In the genomic region with DNA sequence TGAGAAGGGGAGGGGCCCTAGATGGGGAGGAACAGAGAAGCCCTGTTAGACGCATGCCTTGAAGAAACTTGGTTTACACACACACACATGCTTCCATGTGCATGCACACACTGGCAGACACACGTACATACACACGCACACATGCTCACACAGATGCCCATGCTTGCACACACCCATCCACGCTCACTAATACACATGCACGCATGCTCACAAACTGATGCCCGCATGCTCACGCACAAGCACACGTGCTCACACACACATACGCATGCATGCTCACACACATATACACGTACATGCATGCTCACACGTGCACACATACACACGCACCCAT, we compare ENCODE assay signal across 2 cellular contexts.
TF ChIP-seq lines count a peak whose summit lies in the region.

No MANE protein-coding gene starts in this region.

TF ChIP-seq in IMR-90, 13 proteins besides CTCF, POLR2A, EP300 and RAD21:
- no peak for TF ChIP-seq MXI1 (IDR thresholded peaks at IDR 0.05; ENCODE audit: borderline replicate concordance, low read depth, low read length)
- TF ChIP-seq CHD1 (IDR thresholded peaks at IDR 0.05; ENCODE audit: low read depth, low read length): no peak
- TF ChIP-seq FOS (IDR thresholded peaks at IDR 0.05; ENCODE audit: low read depth, low read length): no peak
- TF ChIP-seq CEBPB (IDR thresholded peaks at IDR 0.05; ENCODE audit: low read depth, low read length): no peak
- TF ChIP-seq NFE2L2 (IDR thresholded peaks at IDR 0.05; ENCODE audit: low read depth, low read length): no peak
- no peak for TF ChIP-seq SMC3 (IDR thresholded peaks at IDR 0.05; ENCODE audit: low read depth, low read length)
- TF ChIP-seq USF2 (IDR thresholded peaks at IDR 0.05; ENCODE audit: low read depth, low read length): no peak
- no peak for TF ChIP-seq BHLHE40 (IDR thresholded peaks at IDR 0.05; ENCODE audit: low read depth, low read length)
- TF ChIP-seq ELK1 (IDR thresholded peaks at IDR 0.05; ENCODE audit: borderline replicate concordance, low read depth, low read length): no peak

TF ChIP-seq in K562, 482 proteins besides CTCF, POLR2A, EP300 and RAD21:
- TF ChIP-seq USF1 (CRISPR knock-in tag; IDR thresholded peaks at IDR 0.05): 0 out of 2 replicates have a peak, but pooled peaks have one; percentile 17
- TF ChIP-seq KDM4B (IDR thresholded peaks at IDR 0.05; ENCODE audit: borderline replicate concordance in 2 of 2, low read depth in 1 of 2): peak in 1 of 2 experiments; percentile 62; a peak in 1 of 4 replicates
- TF ChIP-seq FOXP1 (CRISPR knock-in tag; IDR thresholded peaks at IDR 0.05): 0 out of 2 replicates have a peak, but pooled peaks have one; percentile 34
- no peak for TF ChIP-seq ELK1 (CRISPR knock-in tag; IDR thresholded peaks at IDR 0.05)
